1 cellular context compared by ENCODE assay signal in the genomic region with DNA sequence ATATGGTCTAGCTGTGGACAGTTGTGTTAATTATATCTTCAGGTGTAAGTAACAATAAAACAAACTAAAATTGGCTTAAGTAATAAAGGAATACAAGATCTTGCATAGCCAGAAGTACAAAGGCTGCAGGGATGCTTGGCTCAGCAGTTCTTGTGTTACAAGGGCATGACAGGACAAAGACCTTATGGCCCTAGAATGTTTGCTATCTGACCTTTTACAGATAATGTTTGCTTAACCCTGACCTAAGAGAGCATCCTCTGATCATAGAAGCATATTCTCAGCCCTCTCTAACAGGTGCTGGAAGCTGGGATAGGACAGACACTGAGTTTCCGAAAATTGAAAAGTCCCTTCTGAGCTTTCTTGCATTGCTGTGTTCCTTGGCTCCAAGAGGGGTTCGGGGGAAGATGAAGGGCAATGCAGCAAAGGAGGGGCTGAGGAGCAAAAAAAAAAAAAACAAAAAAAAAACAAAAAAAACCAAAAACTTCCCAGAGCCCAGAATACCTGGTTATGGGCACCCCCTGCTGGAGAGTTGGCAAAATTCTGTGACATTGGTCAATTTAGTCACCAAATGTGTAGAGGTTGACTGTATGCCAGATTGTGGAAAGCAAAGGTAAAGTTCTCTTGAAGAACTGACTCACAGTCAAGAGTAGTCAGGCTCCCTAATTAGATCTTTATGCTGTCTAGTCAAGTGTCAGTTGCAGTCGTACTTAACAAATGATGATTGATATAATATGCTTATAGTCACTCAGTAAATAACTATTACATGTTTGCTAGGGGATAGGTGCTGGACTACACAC.
TF ChIP-seq lines count a peak whose summit lies in the region.

No MANE protein-coding gene starts in this region.

TF ChIP-seq in HCT116, 20 proteins besides CTCF, POLR2A, EP300 and RAD21 (continued from another document):
- TF ChIP-seq, protein P1, sequence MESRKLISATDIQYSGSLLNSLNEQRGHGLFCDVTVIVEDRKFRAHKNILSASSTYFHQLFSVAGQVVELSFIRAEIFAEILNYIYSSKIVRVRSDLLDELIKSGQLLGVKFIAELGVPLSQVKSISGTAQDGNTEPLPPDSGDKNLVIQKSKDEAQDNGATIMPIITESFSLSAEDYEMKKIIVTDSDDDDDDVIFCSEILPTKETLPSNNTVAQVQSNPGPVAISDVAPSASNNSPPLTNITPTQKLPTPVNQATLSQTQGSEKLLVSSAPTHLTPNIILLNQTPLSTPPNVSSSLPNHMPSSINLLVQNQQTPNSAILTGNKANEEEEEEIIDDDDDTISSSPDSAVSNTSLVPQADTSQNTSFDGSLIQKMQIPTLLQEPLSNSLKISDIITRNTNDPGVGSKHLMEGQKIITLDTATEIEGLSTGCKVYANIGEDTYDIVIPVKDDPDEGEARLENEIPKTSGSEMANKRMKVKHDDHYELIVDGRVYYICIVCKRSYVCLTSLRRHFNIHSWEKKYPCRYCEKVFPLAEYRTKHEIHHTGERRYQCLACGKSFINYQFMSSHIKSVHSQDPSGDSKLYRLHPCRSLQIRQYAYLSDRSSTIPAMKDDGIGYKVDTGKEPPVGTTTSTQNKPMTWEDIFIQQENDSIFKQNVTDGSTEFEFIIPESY (IDR thresholded peaks at IDR 0.05; ENCODE audit: extremely low read depth, insufficient replicate concordance, low read length) = no peak
- TF ChIP-seq ZNF274 (IDR thresholded peaks at IDR 0.05; ENCODE audit: low read depth, low read length) = no peak
